Comparison of ENCODE assay signal across 20 cellular contexts in the genomic region with DNA sequence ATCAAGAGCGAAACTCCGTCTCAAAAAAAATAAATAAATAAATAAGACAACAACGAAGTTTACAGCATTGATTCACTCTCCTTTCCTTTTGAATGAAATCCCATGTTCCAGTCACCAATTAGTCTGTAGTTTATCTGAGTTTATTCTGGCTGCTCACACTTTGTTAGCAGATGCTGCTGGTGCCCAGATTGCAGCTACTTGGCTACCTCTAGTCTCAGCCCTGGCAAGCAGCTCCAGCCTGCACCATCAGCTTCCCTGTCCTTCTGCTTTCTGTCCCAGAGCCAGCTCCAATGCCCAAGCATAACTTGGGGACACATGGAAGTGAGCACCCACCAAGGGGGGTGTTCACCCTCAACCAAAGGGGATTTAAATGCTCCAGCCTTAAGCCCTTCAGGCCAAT.
"Had no signal": no experiment of that assay in that cellular context is flagged by ENCODE, and none has a peak within 500 bp of the region (broad histone marks: within the 10 kb centered on the region; RNA-seq: fewer than 3 reads in every experiment).

No MANE protein-coding gene starts in this region.

- H3K27ac ChIP-seq: ascending aorta, breast epithelium, parathyroid adenoma, spleen, thoracic aorta, upper lobe of left lung had no signal

- H2AFZ ChIP-seq: parathyroid adenoma had no signal

- ATAC-seq: natural killer cell; stimulated activated naive B cell treated with anti-CD40 and anti-IgM and Interleukin-4, amounts not matched to agents 10 μg/mL and 1 μg/mL and 100 μg/mL, for 72 hours had no signal

- H3K9me3 Mint-ChIP-seq: activated CD4-positive, alpha-beta T cell treated with anti-CD3 and anti-CD28 coated beads, Interleukin-2, amount 10 ng/mL, durations not matched to agents 7 days and 5 days; activated naive CD4-positive, alpha-beta T cell treated with anti-CD3 and anti-CD28 coated beads, Interleukin-2, amount 10 ng/mL, durations not matched to agents 7 days and 5 days; natural killer cell; stimulated activated naive B cell treated with anti-CD40 and anti-IgM and Interleukin-4, amounts not matched to agents 10 μg/mL and 1 μg/mL and 100 μg/mL, for 72 hours had no signal

- H3K4me3 Mint-ChIP-seq: activated CD4-positive, alpha-beta T cell treated with anti-CD3 and anti-CD28 coated beads, Interleukin-2, amount 10 ng/mL, durations not matched to agents 7 days and 5 days; activated naive CD4-positive, alpha-beta T cell treated with anti-CD3 and anti-CD28 coated beads, Interleukin-2, amount 10 ng/mL, durations not matched to agents 7 days and 5 days; natural killer cell; stimulated activated naive B cell treated with anti-CD40 and anti-IgM and Interleukin-4, amounts not matched to agents 10 μg/mL and 1 μg/mL and 100 μg/mL, for 72 hours had no signal

- H3K27ac Mint-ChIP-seq: activated CD4-positive, alpha-beta T cell treated with anti-CD3 and anti-CD28 coated beads, Interleukin-2, amount 10 ng/mL, durations not matched to agents 7 days and 5 days; activated naive CD4-positive, alpha-beta T cell treated with anti-CD3 and anti-CD28 coated beads, Interleukin-2, amount 10 ng/mL, durations not matched to agents 7 days and 5 days; natural killer cell; stimulated activated naive B cell treated with anti-CD40 and anti-IgM and Interleukin-4, amounts not matched to agents 10 μg/mL and 1 μg/mL and 100 μg/mL, for 72 hours had no signal

- H3K4me1 Mint-ChIP-seq: activated CD4-positive, alpha-beta T cell treated with anti-CD3 and anti-CD28 coated beads, Interleukin-2, amount 10 ng/mL, durations not matched to agents 7 days and 5 days; activated naive CD4-positive, alpha-beta T cell treated with anti-CD3 and anti-CD28 coated beads, Interleukin-2, amount 10 ng/mL, durations not matched to agents 7 days and 5 days; natural killer cell; stimulated activated naive B cell treated with anti-CD40 and anti-IgM and Interleukin-4, amounts not matched to agents 10 μg/mL and 1 μg/mL and 100 μg/mL, for 72 hours had no signal

- H3K9ac ChIP-seq: parathyroid adenoma had no signal

- H3K79me2 ChIP-seq: parathyroid adenoma had no signal

- H3K36me3 ChIP-seq: ascending aorta, breast epithelium, spleen, thoracic aorta, upper lobe of left lung had no signal

- H3K27me3 ChIP-seq: ascending aorta, breast epithelium, spleen, upper lobe of left lung had no signal

- H3K4me1 ChIP-seq: breast epithelium, parathyroid adenoma, upper lobe of left lung had no signal

- H3K36me3 Mint-ChIP-seq: activated naive CD4-positive, alpha-beta T cell treated with anti-CD3 and anti-CD28 coated beads, Interleukin-2, amount 10 ng/mL, durations not matched to agents 7 days and 5 days; natural killer cell; stimulated activated naive B cell treated with anti-CD40 and anti-IgM and Interleukin-4, amounts not matched to agents 10 μg/mL and 1 μg/mL and 100 μg/mL, for 72 hours had no signal

- DNase-seq: activated CD4-positive, alpha-beta T cell treated with anti-CD3 and anti-CD28 coated beads, Interleukin-2, amount 10 ng/mL, durations not matched to agents 7 days and 5 days; activated CD8-positive, alpha-beta memory T cell treated with anti-CD3 and anti-CD28 coated beads, Interleukin-2, amount 50 U/mL, for 4 hours; activated effector memory CD4-positive, alpha-beta T cell treated with Interleukin-2 at 50 U/mL for 16 hours; activated naive CD4-positive, alpha-beta T cell treated with anti-CD3 and anti-CD28 coated beads, Interleukin-2, amount 10 ng/mL, durations not matched to agents 7 days and 5 days; activated T-cell treated with anti-CD3 and anti-CD28 coated beads, Interleukin-2, amount 50 U/mL, for 48 hours; cerebellar nuclear complex; cortex of kidney; erythroblast; head of caudate nucleus; kidney glomerular epithelial cell; natural killer cell; spleen; stimulated activated naive B cell treated with anti-CD40 and anti-IgM and Interleukin-4, amounts not matched to agents 10 μg/mL and 1 μg/mL and 100 μg/mL, for 72 hours; T1000; upper lobe of left lung had no signal

- H3K4me3 ChIP-seq: ascending aorta, breast epithelium, lung, spleen, thoracic aorta, upper lobe of left lung had no signal

- H3K9me3 ChIP-seq: breast epithelium, spleen, thoracic aorta, upper lobe of left lung had no signal
